Comparison of ENCODE assay signal across 1 cellular context in genomic region chr6:18265099-18265372, GRCh38.
TF ChIP-seq lines count a peak whose summit lies in the region.

No MANE protein-coding gene starts in this region.

TF ChIP-seq in K562, 482 proteins besides CTCF, POLR2A, EP300 and RAD21 (continued from another document and continues in another):
- TF ChIP-seq KLF10 (CRISPR knock-in tag; IDR thresholded peaks at IDR 0.05) (no peak), TEAD1 (CRISPR knock-in tag; IDR thresholded peaks at IDR 0.05) (no peak), HDAC2 (IDR thresholded peaks at IDR 0.05) (0 out of 2 replicates have a peak, but pooled peaks have one; percentile 16), MBD2 (IDR thresholded peaks at IDR 0.05; ENCODE audit: borderline replicate concordance, low read depth) (no peak), MIER1 (IDR thresholded peaks at IDR 0.05; ENCODE audit: low read depth) (no peak), XRCC4 (IDR thresholded peaks at IDR 0.05; ENCODE audit: extremely low read depth, insufficient read depth, insufficient read length) (no peak), ATF7 (IDR thresholded peaks at IDR 0.05) (no peak), ZNF184 (CRISPR knock-in tag; IDR thresholded peaks at IDR 0.05) (no peak), ETV5 (CRISPR knock-in tag; IDR thresholded peaks at IDR 0.05; ENCODE audit: low read depth) (0 out of 2 replicates have a peak, but pooled peaks have one; percentile 41), FOXA1 (IDR thresholded peaks at IDR 0.05; ENCODE audit: borderline replicate concordance) (no peak), ZNF347 (CRISPR knock-in tag; IDR thresholded peaks at IDR 0.05; ENCODE audit: low read depth) (no peak), HIVEP1 (CRISPR knock-in tag; IDR thresholded peaks at IDR 0.05) (no peak), EGR1 (conservative IDR thresholded peaks at IDR 0.05) (no peak), SOX6 (IDR thresholded peaks at IDR 0.05) (no peak), C11orf30 (IDR thresholded peaks at IDR 0.05; ENCODE audit: low read depth) (no peak), DACH1 (IDR thresholded peaks at IDR 0.05; ENCODE audit: partially characterized antibody) (no peak), JUN (IDR thresholded peaks at IDR 0.05; ENCODE audit: borderline replicate concordance, low read depth, low read length) (no peak), JUN (CRISPR knock-in tag; IDR thresholded peaks at IDR 0.05; ENCODE audit: borderline replicate concordance) (no peak), ZNF133 (CRISPR knock-in tag; IDR thresholded peaks at IDR 0.05) (no peak), TEAD2 (tag; IDR thresholded peaks at IDR 0.05) (no peak)
- TF ChIP-seq, protein P1, sequence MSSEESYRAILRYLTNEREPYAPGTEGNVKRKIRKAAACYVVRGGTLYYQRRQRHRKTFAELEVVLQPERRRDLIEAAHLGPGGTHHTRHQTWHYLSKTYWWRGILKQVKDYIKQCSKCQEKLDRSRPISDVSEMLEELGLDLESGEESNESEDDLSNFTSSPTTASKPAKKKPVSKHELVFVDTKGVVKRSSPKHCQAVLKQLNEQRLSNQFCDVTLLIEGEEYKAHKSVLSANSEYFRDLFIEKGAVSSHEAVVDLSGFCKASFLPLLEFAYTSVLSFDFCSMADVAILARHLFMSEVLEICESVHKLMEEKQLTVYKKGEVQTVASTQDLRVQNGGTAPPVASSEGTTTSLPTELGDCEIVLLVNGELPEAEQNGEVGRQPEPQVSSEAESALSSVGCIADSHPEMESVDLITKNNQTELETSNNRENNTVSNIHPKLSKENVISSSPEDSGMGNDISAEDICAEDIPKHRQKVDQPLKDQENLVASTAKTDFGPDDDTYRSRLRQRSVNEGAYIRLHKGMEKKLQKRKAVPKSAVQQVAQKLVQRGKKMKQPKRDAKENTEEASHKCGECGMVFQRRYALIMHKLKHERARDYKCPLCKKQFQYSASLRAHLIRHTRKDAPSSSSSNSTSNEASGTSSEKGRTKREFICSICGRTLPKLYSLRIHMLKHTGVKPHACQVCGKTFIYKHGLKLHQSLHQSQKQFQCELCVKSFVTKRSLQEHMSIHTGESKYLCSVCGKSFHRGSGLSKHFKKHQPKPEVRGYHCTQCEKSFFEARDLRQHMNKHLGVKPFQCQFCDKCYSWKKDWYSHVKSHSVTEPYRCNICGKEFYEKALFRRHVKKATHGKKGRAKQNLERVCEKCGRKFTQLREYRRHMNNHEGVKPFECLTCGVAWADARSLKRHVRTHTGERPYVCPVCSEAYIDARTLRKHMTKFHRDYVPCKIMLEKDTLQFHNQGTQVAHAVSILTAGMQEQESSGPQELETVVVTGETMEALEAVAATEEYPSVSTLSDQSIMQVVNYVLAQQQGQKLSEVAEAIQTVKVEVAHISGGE (CRISPR knock-in tag; IDR thresholded peaks at IDR 0.05) = 0 out of 6 replicates have a peak, but pooled peaks of 1 of the 3 experiments have one; percentile 3
- TF ChIP-seq, protein P2, sequence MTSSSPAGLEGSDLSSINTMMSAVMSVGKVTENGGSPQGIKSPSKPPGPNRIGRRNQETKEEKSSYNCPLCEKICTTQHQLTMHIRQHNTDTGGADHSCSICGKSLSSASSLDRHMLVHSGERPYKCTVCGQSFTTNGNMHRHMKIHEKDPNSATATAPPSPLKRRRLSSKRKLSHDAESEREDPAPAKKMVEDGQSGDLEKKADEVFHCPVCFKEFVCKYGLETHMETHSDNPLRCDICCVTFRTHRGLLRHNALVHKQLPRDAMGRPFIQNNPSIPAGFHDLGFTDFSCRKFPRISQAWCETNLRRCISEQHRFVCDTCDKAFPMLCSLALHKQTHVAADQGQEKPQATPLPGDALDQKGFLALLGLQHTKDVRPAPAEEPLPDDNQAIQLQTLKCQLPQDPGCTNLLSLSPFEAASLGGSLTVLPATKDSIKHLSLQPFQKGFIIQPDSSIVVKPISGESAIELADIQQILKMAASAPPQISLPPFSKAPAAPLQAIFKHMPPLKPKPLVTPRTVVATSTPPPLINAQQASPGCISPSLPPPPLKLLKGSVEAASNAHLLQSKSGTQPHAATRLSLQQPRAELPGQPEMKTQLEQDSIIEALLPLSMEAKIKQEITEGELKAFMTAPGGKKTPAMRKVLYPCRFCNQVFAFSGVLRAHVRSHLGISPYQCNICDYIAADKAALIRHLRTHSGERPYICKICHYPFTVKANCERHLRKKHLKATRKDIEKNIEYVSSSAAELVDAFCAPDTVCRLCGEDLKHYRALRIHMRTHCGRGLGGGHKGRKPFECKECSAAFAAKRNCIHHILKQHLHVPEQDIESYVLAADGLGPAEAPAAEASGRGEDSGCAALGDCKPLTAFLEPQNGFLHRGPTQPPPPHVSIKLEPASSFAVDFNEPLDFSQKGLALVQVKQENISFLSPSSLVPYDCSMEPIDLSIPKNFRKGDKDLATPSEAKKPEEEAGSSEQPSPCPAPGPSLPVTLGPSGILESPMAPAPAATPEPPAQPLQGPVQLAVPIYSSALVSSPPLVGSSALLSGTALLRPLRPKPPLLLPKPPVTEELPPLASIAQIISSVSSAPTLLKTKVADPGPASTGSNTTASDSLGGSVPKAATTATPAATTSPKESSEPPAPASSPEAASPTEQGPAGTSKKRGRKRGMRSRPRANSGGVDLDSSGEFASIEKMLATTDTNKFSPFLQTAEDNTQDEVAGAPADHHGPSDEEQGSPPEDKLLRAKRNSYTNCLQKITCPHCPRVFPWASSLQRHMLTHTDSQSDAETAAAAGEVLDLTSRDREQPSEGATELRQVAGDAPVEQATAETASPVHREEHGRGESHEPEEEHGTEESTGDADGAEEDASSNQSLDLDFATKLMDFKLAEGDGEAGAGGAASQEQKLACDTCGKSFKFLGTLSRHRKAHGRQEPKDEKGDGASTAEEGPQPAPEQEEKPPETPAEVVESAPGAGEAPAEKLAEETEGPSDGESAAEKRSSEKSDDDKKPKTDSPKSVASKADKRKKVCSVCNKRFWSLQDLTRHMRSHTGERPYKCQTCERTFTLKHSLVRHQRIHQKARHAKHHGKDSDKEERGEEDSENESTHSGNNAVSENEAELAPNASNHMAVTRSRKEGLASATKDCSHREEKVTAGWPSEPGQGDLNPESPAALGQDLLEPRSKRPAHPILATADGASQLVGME (CRISPR knock-in tag; IDR thresholded peaks at IDR 0.05) = 0 out of 2 replicates have a peak, but pooled peaks have one; percentile 3
- TF ChIP-seq, protein P3, sequence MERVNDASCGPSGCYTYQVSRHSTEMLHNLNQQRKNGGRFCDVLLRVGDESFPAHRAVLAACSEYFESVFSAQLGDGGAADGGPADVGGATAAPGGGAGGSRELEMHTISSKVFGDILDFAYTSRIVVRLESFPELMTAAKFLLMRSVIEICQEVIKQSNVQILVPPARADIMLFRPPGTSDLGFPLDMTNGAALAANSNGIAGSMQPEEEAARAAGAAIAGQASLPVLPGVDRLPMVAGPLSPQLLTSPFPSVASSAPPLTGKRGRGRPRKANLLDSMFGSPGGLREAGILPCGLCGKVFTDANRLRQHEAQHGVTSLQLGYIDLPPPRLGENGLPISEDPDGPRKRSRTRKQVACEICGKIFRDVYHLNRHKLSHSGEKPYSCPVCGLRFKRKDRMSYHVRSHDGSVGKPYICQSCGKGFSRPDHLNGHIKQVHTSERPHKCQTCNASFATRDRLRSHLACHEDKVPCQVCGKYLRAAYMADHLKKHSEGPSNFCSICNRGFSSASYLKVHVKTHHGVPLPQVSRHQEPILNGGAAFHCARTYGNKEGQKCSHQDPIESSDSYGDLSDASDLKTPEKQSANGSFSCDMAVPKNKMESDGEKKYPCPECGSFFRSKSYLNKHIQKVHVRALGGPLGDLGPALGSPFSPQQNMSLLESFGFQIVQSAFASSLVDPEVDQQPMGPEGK (CRISPR knock-in tag; IDR thresholded peaks at IDR 0.05; ENCODE audit: borderline replicate concordance) = no peak
- TF ChIP-seq, protein P4, sequence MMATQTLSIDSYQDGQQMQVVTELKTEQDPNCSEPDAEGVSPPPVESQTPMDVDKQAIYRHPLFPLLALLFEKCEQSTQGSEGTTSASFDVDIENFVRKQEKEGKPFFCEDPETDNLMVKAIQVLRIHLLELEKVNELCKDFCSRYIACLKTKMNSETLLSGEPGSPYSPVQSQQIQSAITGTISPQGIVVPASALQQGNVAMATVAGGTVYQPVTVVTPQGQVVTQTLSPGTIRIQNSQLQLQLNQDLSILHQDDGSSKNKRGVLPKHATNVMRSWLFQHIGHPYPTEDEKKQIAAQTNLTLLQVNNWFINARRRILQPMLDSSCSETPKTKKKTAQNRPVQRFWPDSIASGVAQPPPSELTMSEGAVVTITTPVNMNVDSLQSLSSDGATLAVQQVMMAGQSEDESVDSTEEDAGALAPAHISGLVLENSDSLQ (IDR thresholded peaks at IDR 0.05) = peak; percentile 5; the same call in 1 of the 2 replicates
- TF ChIP-seq, protein P5, sequence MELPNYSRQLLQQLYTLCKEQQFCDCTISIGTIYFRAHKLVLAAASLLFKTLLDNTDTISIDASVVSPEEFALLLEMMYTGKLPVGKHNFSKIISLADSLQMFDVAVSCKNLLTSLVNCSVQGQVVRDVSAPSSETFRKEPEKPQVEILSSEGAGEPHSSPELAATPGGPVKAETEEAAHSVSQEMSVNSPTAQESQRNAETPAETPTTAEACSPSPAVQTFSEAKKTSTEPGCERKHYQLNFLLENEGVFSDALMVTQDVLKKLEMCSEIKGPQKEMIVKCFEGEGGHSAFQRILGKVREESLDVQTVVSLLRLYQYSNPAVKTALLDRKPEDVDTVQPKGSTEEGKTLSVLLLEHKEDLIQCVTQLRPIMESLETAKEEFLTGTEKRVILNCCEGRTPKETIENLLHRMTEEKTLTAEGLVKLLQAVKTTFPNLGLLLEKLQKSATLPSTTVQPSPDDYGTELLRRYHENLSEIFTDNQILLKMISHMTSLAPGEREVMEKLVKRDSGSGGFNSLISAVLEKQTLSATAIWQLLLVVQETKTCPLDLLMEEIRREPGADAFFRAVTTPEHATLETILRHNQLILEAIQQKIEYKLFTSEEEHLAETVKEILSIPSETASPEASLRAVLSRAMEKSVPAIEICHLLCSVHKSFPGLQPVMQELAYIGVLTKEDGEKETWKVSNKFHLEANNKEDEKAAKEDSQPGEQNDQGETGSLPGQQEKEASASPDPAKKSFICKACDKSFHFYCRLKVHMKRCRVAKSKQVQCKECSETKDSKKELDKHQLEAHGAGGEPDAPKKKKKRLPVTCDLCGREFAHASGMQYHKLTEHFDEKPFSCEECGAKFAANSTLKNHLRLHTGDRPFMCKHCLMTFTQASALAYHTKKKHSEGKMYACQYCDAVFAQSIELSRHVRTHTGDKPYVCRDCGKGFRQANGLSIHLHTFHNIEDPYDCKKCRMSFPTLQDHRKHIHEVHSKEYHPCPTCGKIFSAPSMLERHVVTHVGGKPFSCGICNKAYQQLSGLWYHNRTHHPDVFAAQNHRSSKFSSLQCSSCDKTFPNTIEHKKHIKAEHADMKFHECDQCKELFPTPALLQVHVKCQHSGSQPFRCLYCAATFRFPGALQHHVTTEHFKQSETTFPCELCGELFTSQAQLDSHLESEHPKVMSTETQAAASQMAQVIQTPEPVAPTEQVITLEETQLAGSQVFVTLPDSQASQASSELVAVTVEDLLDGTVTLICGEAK (IDR thresholded peaks at IDR 0.05) = peak; percentile 66
- TF ChIP-seq, protein P5 (CRISPR knock-in tag; IDR thresholded peaks at IDR 0.05) = no peak
